In genomic region chr2:37672870-37673184, GRCh38 we compare ENCODE assay signal across 7 cellular contexts. TPM values are rescaled to one million over a fixed set of nuclear protein-coding genes. Genes with fewer than 3 reads are reported as not detected.
DNase-seq lines count a peak whose midpoint lies in the region; ATAC-seq, FAIRE-seq and TF ChIP-seq lines count a peak whose summit lies in the region.

No MANE protein-coding gene starts in this region.

- no peaks in the 10 kb centered on the region for H3K27me3 Mint-ChIP-seq in activated naive CD8-positive, alpha-beta T cell treated with anti-CD3 and anti-CD28 coated beads for 36 hours

- no peak for DNase-seq in activated naive CD8-positive, alpha-beta T cell treated with anti-CD3 and anti-CD28 coated beads for 36 hours
- DNase-seq in kidney = no peak
- no peak for DNase-seq in stomach
- no peak for DNase-seq in occipital lobe (lab: John Stamatoyannopoulos, UW)

- H3K4me3 ChIP-seq in HUES6 (ENCODE audit: low read depth, low read length) (peak overlapping the region; percentile 98), kidney (ENCODE audit: low read length in 2 of 2) (peak overlapping the region; percentile 60 to 83), stomach (peak overlapping the region; percentile 66 to 90 (median 78))

- no peak for TF ChIP-seq POLR2A in stomach (IDR thresholded peaks at IDR 0.05)

- no peaks in the 10 kb centered on the region for H3K9me3 Mint-ChIP-seq in activated naive CD8-positive, alpha-beta T cell treated with anti-CD3 and anti-CD28 coated beads for 36 hours

- TF ChIP-seq CTCF in kidney (IDR thresholded peaks at IDR 0.05; ENCODE audit: borderline replicate concordance, extremely low read depth, insufficient read depth) (no peak), stomach (IDR thresholded peaks at IDR 0.05) (no peak)

- H3K4me3 Mint-ChIP-seq in activated naive CD8-positive, alpha-beta T cell treated with anti-CD3 and anti-CD28 coated beads for 36 hours = peak overlapping the region; percentile 72

- TF ChIP-seq EP300 in stomach (IDR thresholded peaks at IDR 0.05) = no peak

- no peak for FAIRE-seq in kidney (lab: Jason Lieb, UNC)

- H3K36me3 ChIP-seq in HUES6 (ENCODE audit: control insufficient read depth, insufficient read depth, low read length) = peaks cover 6% of the 10 kb centered on the region; the same call in 1 of the 2 replicates
- H3K36me3 ChIP-seq in kidney (ENCODE audit: control insufficient read depth in 1 of 2, insufficient read depth in 2 of 2, low read length in 2 of 2) = no peaks in the 10 kb centered on the region
- no peaks in the 10 kb centered on the region for H3K36me3 ChIP-seq in stomach

- H3K36me3 Mint-ChIP-seq in activated naive CD8-positive, alpha-beta T cell treated with anti-CD3 and anti-CD28 coated beads for 36 hours = peaks cover 12% of the 10 kb centered on the region

- 8 to 22% (median 12%) methylated on average over 6 to 7 of the region's 7 CpGs for WGBS in stomach, 5 donors

- peaks cover 42% of the 10 kb centered on the region for H3K4me1 Mint-ChIP-seq in activated naive CD8-positive, alpha-beta T cell treated with anti-CD3 and anti-CD28 coated beads for 36 hours

- H3K9me3 ChIP-seq in HUES6 (ENCODE audit: control insufficient read depth, insufficient read depth, low read depth, low read length) (no peaks in the 10 kb centered on the region), kidney (ENCODE audit: control insufficient read depth in 1 of 2, low read length in 2 of 2) (no peaks in the 10 kb centered on the region), stomach (no peaks in the 10 kb centered on the region)

- H3K9ac ChIP-seq in HUES6 (ENCODE audit: low read length) (peak overlapping the region; percentile 89), kidney (ENCODE audit: low read length in 2 of 2) (peak overlapping the region; percentile 30 to 85)

- H3K4me1 ChIP-seq in HUES6 (ENCODE audit: control insufficient read depth, insufficient read depth, low read length) = peaks cover 51% of the 10 kb centered on the region
- H3K4me1 ChIP-seq in kidney (ENCODE audit: control insufficient read depth in 1 of 2, insufficient read depth in 1 of 2, low read depth in 1 of 2, low read length in 2 of 2) = peaks cover 0 to 3% of the 10 kb centered on the region in 2 donors
- H3K4me1 ChIP-seq in stomach = peaks cover 14 to 63% (median 32%) of the 10 kb centered on the region in 4 donors

- intact Hi-C loops in kidney (cut with DNase I) (no loop called here), stomach (cut with DNase I; ENCODE audit: low total_unique reads) (no loop called here)

- H3K27ac Mint-ChIP-seq in activated naive CD8-positive, alpha-beta T cell treated with anti-CD3 and anti-CD28 coated beads for 36 hours = peak overlapping the region; percentile 47

- H3K27ac ChIP-seq in HUES6 (ENCODE audit: low read depth, low read length) = peak overlapping the region; percentile 88; the same call in 1 of the 2 replicates
- peak overlapping the region; percentile 87 to 92 for H3K27ac ChIP-seq in kidney (ENCODE audit: low read depth in 2 of 2, low read length in 2 of 2)
- peak overlapping the region; percentile 89 to 96 (median 94) for H3K27ac ChIP-seq in stomach

- H3K27me3 ChIP-seq in HUES6 (ENCODE audit: control insufficient read depth, insufficient read depth, low read length) = no peaks in the 10 kb centered on the region
- no peaks in the 10 kb centered on the region for H3K27me3 ChIP-seq in stomach

- no peak for ATAC-seq in HG02763 (IDR thresholded peaks at IDR 0.05; ENCODE audit: unreplicated experiment)
- ATAC-seq in HG02885 (IDR thresholded peaks at IDR 0.05; ENCODE audit: poor library complexity, unreplicated experiment) = no peak

RNA-seq across cellular contexts. Expression of gene CDC42EP3, which starts 1.4 kb away (rescaled TPM):
- total RNA-seq in activated naive CD8-positive, alpha-beta T cell treated with anti-CD3 and anti-CD28 coated beads for 36 hours = 10 to 100 TPM; 18.6 to 22.2 TPM
- total RNA-seq in kidney (34.1 TPM), stomach (10 to 100 TPM; 16.2 to 89.7 (median 26.3) TPM), occipital lobe (25.3 TPM)
- polyA plus RNA-seq in kidney (ENCODE audit: insufficient read depth, low read depth, low replicate concordance) (21.3 TPM), stomach (1 to 10 TPM; 6.7 to 8.9 (median 6.7) TPM)
